Comparison of ENCODE assay signal across 8 cellular contexts in the genomic region with DNA sequence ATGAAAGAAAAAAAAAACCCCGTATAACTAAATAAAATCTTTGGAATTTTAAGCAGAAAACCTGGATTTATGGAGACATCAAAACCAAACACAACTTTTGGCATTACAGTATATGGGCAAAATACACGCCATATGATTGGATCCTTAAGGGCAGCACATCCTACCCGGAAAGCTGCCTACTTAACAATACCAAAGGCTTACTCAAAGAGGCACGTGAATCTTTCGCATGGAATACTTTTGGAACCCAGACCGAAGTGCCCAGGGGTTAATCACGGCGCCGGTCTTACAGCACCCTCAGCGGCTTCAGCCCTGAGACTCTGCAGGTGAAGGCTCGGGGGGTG. TPM values are rescaled to one million over a fixed set of nuclear protein-coding genes. Genes with fewer than 3 reads are reported as not detected.
DNase-seq lines count a peak whose midpoint lies in the region; ATAC-seq and TF ChIP-seq lines count a peak whose summit lies in the region.

No MANE protein-coding gene starts in this region.

- H3K4me1 ChIP-seq in psoas muscle: peaks cover 4% of the 10 kb centered on the region

- peaks cover 0 to 3% of the 10 kb centered on the region in 2 donors for H3K36me3 ChIP-seq in psoas muscle (ENCODE audit: insufficient read depth in 1 of 2, low read depth in 1 of 2)

- DNase-seq in SKM-1 treated with dmso at 0.1 percent for 144 hours (lab: John Stamatoyannopoulos, UW; ENCODE audit: unreplicated experiment) (peak; percentile 14), SKM-1 (lab: John Stamatoyannopoulos, UW; ENCODE audit: unreplicated experiment) (no peak), Right ventricle myocardium superior (no peak), psoas muscle (no peak), OCI-M2 (lab: John Stamatoyannopoulos, UW; ENCODE audit: unreplicated experiment) (no peak), RPMI8226 (no peak)

- no peaks in the 10 kb centered on the region for H3K27me3 ChIP-seq in psoas muscle (ENCODE audit: insufficient read depth in 3 of 3, low read length in 2 of 3)

- TF ChIP-seq CTCF in WI38 (IDR thresholded peaks at IDR 0.05; ENCODE audit: low read depth, low read length): no peak
- TF ChIP-seq CTCF in psoas muscle (IDR thresholded peaks at IDR 0.05): no peak

- WGBS in psoas muscle, 3 donors: 3 to 5% (median 4%) methylated on average over 11 of the region's 11 CpGs

- H3K4me3 ChIP-seq in WI38 (ENCODE audit: low read depth, low read length): peak overlapping the region; percentile 79
- H3K4me3 ChIP-seq in psoas muscle: peak overlapping the region; percentile 79

- peak; percentile 51 for ATAC-seq in HG03045 (IDR thresholded peaks at IDR 0.05; ENCODE audit: unreplicated experiment)
- ATAC-seq in Right ventricle myocardium superior (ENCODE audit: poor library complexity): peak; percentile 52
- peak in 2 of 4 donors; percentile 41 to 57 for ATAC-seq in psoas muscle

- H3K27ac ChIP-seq in psoas muscle: no peak overlapping the region

- intact Hi-C loops in Right ventricle myocardium superior (cut with DNase I) (no loop called here), psoas muscle (cut with DNase I) (no loop called here)

- no peaks in the 10 kb centered on the region for H3K9me3 ChIP-seq in psoas muscle

RNA-seq across cellular contexts. Expression of a gene that starts 0.4 kb away (rescaled TPM):
- 0.08 TPM for total RNA-seq in Right ventricle myocardium superior
- total RNA-seq in psoas muscle: 1 to 10 TPM in 2 of 4 donors, under 1 TPM in 2; 0.48 to 3.5 (median 1.4) TPM
- under 1 TPM in 2 of 3 donors, not detected in 1; 0.17 to 0.29 TPM for polyA plus RNA-seq in psoas muscle

RNA-seq across cellular contexts. Expression of a gene that starts 49.0 kb away (rescaled TPM):
- total RNA-seq in Right ventricle myocardium superior (35.2 TPM), psoas muscle (10 to 100 TPM; 41.0 to 51.3 (median 45.4) TPM)
- 100 to 1,000 TPM in 1 of 3 donors, 10 to 100 TPM in 2; 29.2 to 103 (median 35.3) TPM for polyA plus RNA-seq in psoas muscle
